8 cellular contexts compared by ENCODE assay signal in the genomic region with DNA sequence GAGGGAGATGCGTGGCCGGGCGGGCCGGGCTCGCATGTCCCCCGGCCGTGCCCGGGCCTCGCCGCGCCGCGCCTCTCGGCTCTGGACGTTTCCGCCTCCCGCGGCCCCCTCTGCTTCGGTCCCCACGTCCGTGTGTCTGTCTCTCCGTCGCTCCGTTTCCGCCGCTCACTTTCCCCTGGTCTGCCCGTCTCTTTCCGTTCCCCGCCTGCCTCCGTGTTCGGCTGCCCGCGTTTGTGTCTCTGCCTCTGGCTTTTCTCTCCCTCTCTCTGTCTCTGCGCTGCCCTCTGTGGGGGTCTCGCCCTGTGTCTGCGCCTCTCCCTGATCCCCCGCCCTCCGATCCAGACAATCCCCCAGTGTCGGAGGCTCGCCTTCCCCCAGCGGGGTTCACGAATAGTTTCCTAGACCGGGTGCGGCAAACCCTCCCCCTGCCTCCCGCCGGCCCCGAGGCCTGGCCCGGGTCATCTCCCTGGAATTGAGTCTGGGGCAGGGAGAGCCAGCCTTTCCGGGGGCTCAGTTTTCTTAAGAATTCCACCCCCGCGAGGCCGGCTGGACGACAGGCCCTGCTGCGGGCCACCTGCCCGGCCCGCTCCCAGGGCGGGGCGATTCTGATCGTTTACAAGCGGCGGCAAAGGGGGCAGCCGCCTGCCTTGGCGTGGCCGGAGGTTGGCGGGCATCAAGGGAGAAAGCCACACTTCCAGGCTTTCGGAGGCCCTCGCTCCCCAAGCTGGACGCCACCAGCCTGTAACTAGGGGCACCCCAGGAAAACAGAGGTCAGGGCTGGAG. TPM values are rescaled to one million over a fixed set of nuclear protein-coding genes. Genes with fewer than 3 reads are reported as not detected.
DNase-seq lines count a peak whose midpoint lies in the region; ATAC-seq and TF ChIP-seq lines count a peak whose summit lies in the region.

No MANE protein-coding gene starts in this region.

- no peaks in the 10 kb centered on the region for H3K36me3 ChIP-seq in right lobe of liver

- intact Hi-C loops in activated CD4-positive, alpha-beta T cell treated with anti-CD3 and anti-CD28 coated beads for 36 hours (cut with DNase I, micrococcal nuclease) = loop anchor here (1.0 to 5.0 kb wide), 4 partner anchors 48 to 394 kb away; a partner anchor contains a TSS
- intact Hi-C loops in right lobe of liver (cut with DNase I) = loop anchor here in 1 of 2 donors (10.0 kb wide), 1 partner anchor 160 kb away; a partner anchor contains a TSS

- POLR2A ChIA-PET in activated CD4-positive, alpha-beta T cell treated with anti-CD3 and anti-CD28 coated beads for 36 hours (lab: Charles Lee) = no interaction called here

- H3K9me3 ChIP-seq in right lobe of liver = no peaks in the 10 kb centered on the region

- CTCF ChIA-PET in activated CD4-positive, alpha-beta T cell treated with anti-CD3 and anti-CD28 coated beads for 36 hours (lab: Charles Lee) = interaction anchor here (0.6 to 0.7 kb wide), 2 partner anchors 17 kb away, joined by 3 to 6 read pairs; no protein-coding TSS in a partner anchor

- H3K27me3 ChIP-seq in right lobe of liver = no peaks in the 10 kb centered on the region

- H3K27me3 Mint-ChIP-seq in activated CD4-positive, alpha-beta T cell treated with anti-CD3 and anti-CD28 coated beads for 36 hours = peaks cover 18% of the 10 kb centered on the region
- peaks cover 18% of the 10 kb centered on the region for H3K27me3 Mint-ChIP-seq in T-helper 2 cell treated with Interferon-gamma antibody and Interleukin-4, amounts not matched to agents 5 μg/mL and 100 μg/mL, for 36 hours (ENCODE audit: low read depth)
- H3K27me3 Mint-ChIP-seq in chondrocyte (ENCODE audit: low read depth) = no peaks in the 10 kb centered on the region
- peaks cover 57 to 79% of the 10 kb centered on the region in 2 donors for H3K27me3 Mint-ChIP-seq in stimulated activated naive B cell treated with anti-CD40 and anti-IgM and Interleukin-4, amounts not matched to agents 10 μg/mL and 1 μg/mL and 100 μg/mL, for 72 hours

- H3K9me3 Mint-ChIP-seq in activated CD4-positive, alpha-beta T cell treated with anti-CD3 and anti-CD28 coated beads for 36 hours (ENCODE audit: low read depth) = no peaks in the 10 kb centered on the region
- no peaks in the 10 kb centered on the region for H3K9me3 Mint-ChIP-seq in T-helper 2 cell treated with Interferon-gamma antibody and Interleukin-4, amounts not matched to agents 5 μg/mL and 100 μg/mL, for 36 hours
- H3K9me3 Mint-ChIP-seq in chondrocyte (ENCODE audit: low read depth) = no peaks in the 10 kb centered on the region
- no peaks in the 10 kb centered on the region for H3K9me3 Mint-ChIP-seq in stimulated activated naive B cell treated with anti-CD40 and anti-IgM and Interleukin-4, amounts not matched to agents 10 μg/mL and 1 μg/mL and 100 μg/mL, for 72 hours

- peak overlapping the region in 2 of 3 donors; percentile 24 to 57 for H3K27ac ChIP-seq in right lobe of liver

- H3K4me1 ChIP-seq in right lobe of liver = peaks cover 0 to 10% (median 0%) of the 10 kb centered on the region in 4 donors

- no peak for TF ChIP-seq POLR2A in right lobe of liver (IDR thresholded peaks at IDR 0.05)

- peak overlapping the region; percentile 88 for H3K4me3 Mint-ChIP-seq in activated CD4-positive, alpha-beta T cell treated with anti-CD3 and anti-CD28 coated beads for 36 hours
- peak overlapping the region; percentile 98 for H3K4me3 Mint-ChIP-seq in T-helper 2 cell treated with Interferon-gamma antibody and Interleukin-4, amounts not matched to agents 5 μg/mL and 100 μg/mL, for 36 hours
- H3K4me3 Mint-ChIP-seq in chondrocyte (ENCODE audit: unreplicated experiment) = peak overlapping the region; percentile 92
- peak overlapping the region; percentile 92 to 99 for H3K4me3 Mint-ChIP-seq in stimulated activated naive B cell treated with anti-CD40 and anti-IgM and Interleukin-4, amounts not matched to agents 10 μg/mL and 1 μg/mL and 100 μg/mL, for 72 hours

- peaks cover 21% of the 10 kb centered on the region for H3K4me1 Mint-ChIP-seq in activated CD4-positive, alpha-beta T cell treated with anti-CD3 and anti-CD28 coated beads for 36 hours
- H3K4me1 Mint-ChIP-seq in T-helper 2 cell treated with Interferon-gamma antibody and Interleukin-4, amounts not matched to agents 5 μg/mL and 100 μg/mL, for 36 hours (ENCODE audit: low read depth) = peaks cover 36% of the 10 kb centered on the region
- peaks cover 53% of the 10 kb centered on the region for H3K4me1 Mint-ChIP-seq in chondrocyte (ENCODE audit: low read depth)
- H3K4me1 Mint-ChIP-seq in stimulated activated naive B cell treated with anti-CD40 and anti-IgM and Interleukin-4, amounts not matched to agents 10 μg/mL and 1 μg/mL and 100 μg/mL, for 72 hours = peaks cover 8 to 35% of the 10 kb centered on the region in 2 donors

- ATAC-seq in activated CD4-positive, alpha-beta T cell treated with anti-CD3 and anti-CD28 coated beads for 36 hours = peak; percentile 24
- ATAC-seq in right lobe of liver (peak; percentile 8 to 42 (median 26)), HG02852 (IDR thresholded peaks at IDR 0.05; ENCODE audit: unreplicated experiment) (no peak)
- ATAC-seq in stimulated activated naive B cell treated with anti-CD40 and anti-IgM and Interleukin-4, amounts not matched to agents 10 μg/mL and 1 μg/mL and 100 μg/mL, for 72 hours (replicated peaks) = peak; percentile 58 to 63

- DNase-seq in activated CD4-positive, alpha-beta T cell treated with anti-CD3 and anti-CD28 coated beads for 36 hours = peak; percentile 74
- DNase-seq in activated CD4-positive, alpha-beta T cell treated with anti-CD3 and anti-CD28 coated beads for 1 hour = no peak
- peak; percentile 48 for DNase-seq in T-helper 2 cell treated with Interferon-gamma antibody and Interleukin-4, amounts not matched to agents 5 μg/mL and 100 μg/mL, for 36 hours (ENCODE audit: low spot score)
- DNase-seq in chondrocyte (ENCODE audit: low spot score) = no peak
- no peak for DNase-seq in right lobe of liver
- no peak for DNase-seq in stimulated activated naive B cell treated with anti-CD40 and anti-IgM and Interleukin-4, amounts not matched to agents 10 μg/mL and 1 μg/mL and 100 μg/mL, for 72 hours
- no peak for DNase-seq in NK-92 (lab: John Stamatoyannopoulos, UW; ENCODE audit: unreplicated experiment)

- peak; percentile 18 for TF ChIP-seq CTCF in chondrocyte (IDR thresholded peaks at IDR 0.05)
- TF ChIP-seq CTCF in right lobe of liver (IDR thresholded peaks at IDR 0.05) = no peak

- WGBS in right lobe of liver (ENCODE audit: insufficient coverage, low coverage, low lambda C conversion rate, missing lambda C conversion rate) = 15% methylated on average over 26 of the region's 68 CpGs

- H3K4me3 ChIP-seq in right lobe of liver = peak overlapping the region; percentile 38 to 46 (median 46)

- H3K36me3 Mint-ChIP-seq in activated CD4-positive, alpha-beta T cell treated with anti-CD3 and anti-CD28 coated beads for 36 hours (ENCODE audit: low read depth) = no peaks in the 10 kb centered on the region
- H3K36me3 Mint-ChIP-seq in T-helper 2 cell treated with Interferon-gamma antibody and Interleukin-4, amounts not matched to agents 5 μg/mL and 100 μg/mL, for 36 hours (ENCODE audit: low read depth) = peaks cover 2% of the 10 kb centered on the region
- no peaks in the 10 kb centered on the region for H3K36me3 Mint-ChIP-seq in chondrocyte (ENCODE audit: low read depth)
- H3K36me3 Mint-ChIP-seq in stimulated activated naive B cell treated with anti-CD40 and anti-IgM and Interleukin-4, amounts not matched to agents 10 μg/mL and 1 μg/mL and 100 μg/mL, for 72 hours = peaks cover 0 to 3% of the 10 kb centered on the region in 2 donors

- H3K27ac Mint-ChIP-seq in activated CD4-positive, alpha-beta T cell treated with anti-CD3 and anti-CD28 coated beads for 36 hours = peak overlapping the region; percentile 64
- peak overlapping the region; percentile 95 for H3K27ac Mint-ChIP-seq in T-helper 2 cell treated with Interferon-gamma antibody and Interleukin-4, amounts not matched to agents 5 μg/mL and 100 μg/mL, for 36 hours
- H3K27ac Mint-ChIP-seq in chondrocyte (ENCODE audit: unreplicated experiment) = peak overlapping the region; percentile 86
- peak overlapping the region; percentile 65 for H3K27ac Mint-ChIP-seq in stimulated activated naive B cell treated with anti-CD40 and anti-IgM and Interleukin-4, amounts not matched to agents 10 μg/mL and 1 μg/mL and 100 μg/mL, for 72 hours

RNA-seq across cellular contexts. Expression of a gene that starts 0.8 kb away (rescaled TPM):
- total RNA-seq in activated CD4-positive, alpha-beta T cell treated with anti-CD3 and anti-CD28 coated beads for 36 hours = 10 to 100 TPM; 10.5 to 10.7 TPM
- total RNA-seq in chondrocyte = 158 to 249 TPM (median 159 TPM) in 3 replicates
- total RNA-seq in right lobe of liver = 1 to 10 TPM; 2.2 to 5.7 (median 3.4) TPM

RNA-seq across cellular contexts. Expression of a gene that starts 19.7 kb away (rescaled TPM):
- total RNA-seq in activated CD4-positive, alpha-beta T cell treated with anti-CD3 and anti-CD28 coated beads for 36 hours = 1 to 10 TPM; 1.1 to 1.6 TPM
- not detected in 3 replicates for total RNA-seq in chondrocyte
- not detected for total RNA-seq in right lobe of liver

Comparison
In these comparisons a context has a peak if more than half of its experiments do, and no peak if none do; other contexts are left out.
1. DNase-seq: peak in activated CD4-positive, alpha-beta T cell treated with anti-CD3 and anti-CD28 coated beads for 36 hours (single experiment) and T-helper 2 cell treated with Interferon-gamma antibody and Interleukin-4, amounts not matched to agents 5 μg/mL and 100 μg/mL, for 36 hours (single experiment); none in activated CD4-positive, alpha-beta T cell treated with anti-CD3 and anti-CD28 coated beads for 1 hour (single experiment), chondrocyte (single experiment), right lobe of liver (0 of 3), stimulated activated naive B cell treated with anti-CD40 and anti-IgM and Interleukin-4, amounts not matched to agents 10 μg/mL and 1 μg/mL and 100 μg/mL, for 72 hours (single experiment) and NK-92 (single experiment).
2. RNA of a gene that starts 0.8 kb away (total RNA-seq): 158 to 249 TPM in chondrocyte; 10.5 to 10.7 TPM in activated CD4-positive, alpha-beta T cell treated with anti-CD3 and anti-CD28 coated beads for 36 hours and 2.2 to 5.7 TPM in right lobe of liver; every median in the first group is over 10 times any median in the second.
3. Peak in every context shown above with its lines, with median percentiles within 50 percentile points of each other: H3K27ac Mint-ChIP-seq and H3K4me3 Mint-ChIP-seq.